In the genomic region with DNA sequence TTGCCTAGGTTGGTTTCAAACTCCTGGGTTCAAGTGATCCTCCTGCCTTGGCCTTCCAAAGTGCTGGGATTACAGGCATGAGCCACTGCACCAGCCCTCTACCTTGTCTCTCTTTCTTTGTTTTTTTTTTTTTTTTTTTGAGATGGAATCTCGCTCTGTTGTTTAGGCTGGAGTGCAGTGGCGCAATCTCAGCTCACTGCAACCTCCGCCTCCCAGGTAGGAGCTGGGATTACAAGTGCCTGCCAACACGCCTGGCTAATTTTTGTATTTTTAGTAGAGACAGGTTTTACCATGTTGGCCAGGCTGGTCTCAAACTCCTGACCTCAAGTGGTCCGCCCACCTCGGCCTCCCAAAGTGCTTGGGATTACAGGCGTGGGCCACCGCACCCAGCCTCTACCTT, we compare ENCODE assay signal across 1 cellular context.
TF ChIP-seq lines count a peak whose summit lies in the region.

No MANE protein-coding gene starts in this region.

TF ChIP-seq in HepG2, 621 proteins besides CTCF, POLR2A, EP300 and RAD21 (continued from another document):
- TF ChIP-seq GATAD2A (CRISPR knock-in tag; IDR thresholded peaks at IDR 0.05): 0 out of 2 replicates have a peak, but pooled peaks have one; percentile 20
- TF ChIP-seq, protein P1, sequence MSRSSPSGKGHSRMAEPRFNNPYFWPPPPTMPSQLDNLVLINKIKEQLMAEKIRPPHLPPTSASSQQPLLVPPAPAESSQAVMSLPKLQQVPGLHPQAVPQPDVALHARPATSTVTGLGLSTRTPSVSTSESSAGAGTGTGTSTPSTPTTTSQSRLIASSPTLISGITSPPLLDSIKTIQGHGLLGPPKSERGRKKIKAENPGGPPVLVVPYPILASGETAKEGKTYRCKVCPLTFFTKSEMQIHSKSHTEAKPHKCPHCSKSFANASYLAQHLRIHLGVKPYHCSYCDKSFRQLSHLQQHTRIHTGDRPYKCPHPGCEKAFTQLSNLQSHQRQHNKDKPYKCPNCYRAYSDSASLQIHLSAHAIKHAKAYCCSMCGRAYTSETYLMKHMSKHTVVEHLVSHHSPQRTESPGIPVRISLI (CRISPR knock-in tag; IDR thresholded peaks at IDR 0.05; ENCODE audit: borderline replicate concordance): peak; percentile 57
